In the genomic region with DNA sequence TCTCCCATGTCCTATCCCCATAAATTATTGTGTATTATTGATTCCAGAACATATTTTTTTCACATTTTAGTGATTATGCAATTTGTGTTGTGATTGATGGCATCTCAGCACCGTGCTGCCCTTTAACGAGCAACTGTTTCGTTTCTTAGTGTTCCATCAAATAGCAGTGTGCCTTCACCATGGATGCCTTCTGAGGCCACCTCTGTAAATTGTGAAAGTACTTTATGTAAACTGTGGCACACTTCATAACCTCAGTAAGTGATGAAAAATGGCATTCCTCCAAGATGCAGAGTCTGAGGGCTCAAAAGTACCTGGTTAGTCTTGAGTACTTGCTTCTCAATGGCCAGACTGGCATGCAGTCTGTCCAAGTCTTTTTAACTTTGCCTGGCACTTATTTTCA, we compare ENCODE assay signal across 15 cellular contexts. TPM values are rescaled to one million over a fixed set of nuclear protein-coding genes. Genes with fewer than 3 reads are reported as not detected.
DNase-seq lines count a peak whose midpoint lies in the region; ATAC-seq and TF ChIP-seq lines count a peak whose summit lies in the region.
"Had no signal": no experiment of that assay in that cellular context is flagged by ENCODE, and none has a peak within 500 bp of the region (broad histone marks: within the 10 kb centered on the region; RNA-seq: fewer than 3 reads in every experiment).

No MANE protein-coding gene starts in this region.

- POLR2A ChIA-PET in activated CD4-positive, alpha-beta memory T cell treated with anti-CD3 and anti-CD28 coated beads for 36 hours (lab: Charles Lee), result interaction anchor here (1.4 kb wide), 1 partner anchor 30 kb away, joined by 4 read pairs; no protein-coding TSS in a partner anchor

- peaks cover 78 to 100% (median 97%) of the 10 kb centered on the region in 10 experiments for H3K4me1 ChIP-seq in BLaER1 treated with 17β-estradiol and CSF1 and Interleukin-3, amounts not matched to agents 10 nM and 100 nM
- peaks cover 77% of the 10 kb centered on the region for H3K4me1 ChIP-seq in lower lobe of right lung

- peaks cover 7 to 99% (median 92%) of the 10 kb centered on the region in 11 experiments; a peak in 20 of 22 replicates for H4K20me1 ChIP-seq in BLaER1 treated with 17β-estradiol and CSF1 and Interleukin-3, amounts not matched to agents 10 nM and 100 nM

- peak overlapping the region; percentile 66 for H3K27ac Mint-ChIP-seq in activated CD4-positive, alpha-beta memory T cell treated with anti-CD3 and anti-CD28 coated beads for 36 hours

- peaks cover 5 to 17% (median 8%) of the 10 kb centered on the region in 11 experiments; a peak in 16 of 22 replicates for H3K9me3 ChIP-seq in BLaER1 treated with 17β-estradiol and CSF1 and Interleukin-3, amounts not matched to agents 10 nM and 100 nM (replicated peaks in 1 of 11)
- no peaks in the 10 kb centered on the region for H3K9me3 ChIP-seq in lower lobe of right lung
- H3K9me3 ChIP-seq: ascending aorta had no signal

- H3K36me3 Mint-ChIP-seq in activated CD4-positive, alpha-beta memory T cell treated with anti-CD3 and anti-CD28 coated beads for 36 hours, result peaks cover 22% of the 10 kb centered on the region

- H3K27me3 Mint-ChIP-seq in activated CD4-positive, alpha-beta memory T cell treated with anti-CD3 and anti-CD28 coated beads for 36 hours, result no peaks in the 10 kb centered on the region

- peak; percentile 98 for DNase-seq in DMS79 (lab: John Stamatoyannopoulos, UW)
- DNase-seq in activated CD4-positive, alpha-beta memory T cell treated with anti-CD3 and anti-CD28 coated beads for 36 hours, result no peak
- DNase-seq in lower lobe of right lung, result no peak
- DNase-seq in NCI-H1092 (lab: John Stamatoyannopoulos, UW), result no peak
- no peak for DNase-seq in AG08395 (ENCODE audit: low spot score)
- DNase-seq in NCI-H1092 treated with DMSO at 0.1 percent for 48 hours (lab: John Stamatoyannopoulos, UW), result no peak
- DNase-seq in stimulated activated CD4-positive, alpha-beta T cell treated with anti-CD3 and anti-CD28 coated beads, Interleukin-4, amount 100 ng/mL, for 24 hours, result no peak
- DNase-seq: activated CD8-positive, alpha-beta memory T cell treated with anti-CD3 and anti-CD28 coated beads, Interleukin-2, amount 50 U/mL, for 48 hours; mammary epithelial cell; NCI-H1694; NCI-H526 treated with DMSO at 0.1 percent for 48 hours had no signal

- peak overlapping the region in 3 of 11 experiments; percentile 10 to 41 (median 31); a peak in 5 of 22 replicates for H3K9ac ChIP-seq in BLaER1 treated with 17β-estradiol and CSF1 and Interleukin-3, amounts not matched to agents 10 nM and 100 nM

- CTCF ChIA-PET in activated CD4-positive, alpha-beta memory T cell treated with anti-CD3 and anti-CD28 coated beads for 36 hours (lab: Charles Lee), result no interaction called here

- H3K9me3 Mint-ChIP-seq in activated CD4-positive, alpha-beta memory T cell treated with anti-CD3 and anti-CD28 coated beads for 36 hours, result peaks cover 5% of the 10 kb centered on the region

- H3K36me3 ChIP-seq in BLaER1 treated with 17β-estradiol and CSF1 and Interleukin-3, amounts not matched to agents 10 nM and 100 nM, result peaks cover 0 to 80% (median 43%) of the 10 kb centered on the region in 11 experiments; a peak in 18 of 22 replicates
- no peaks in the 10 kb centered on the region for H3K36me3 ChIP-seq in lower lobe of right lung
- H3K36me3 ChIP-seq: ascending aorta had no signal

- H3K27ac ChIP-seq in BLaER1 treated with 17β-estradiol and CSF1 and Interleukin-3, amounts not matched to agents 10 nM and 100 nM, result peak overlapping the region in 9 of 11 experiments; percentile 8 to 83 (median 27); a peak in 13 of 22 replicates
- peak overlapping the region; percentile 46 for H3K27ac ChIP-seq in lower lobe of right lung
- H3K27ac ChIP-seq: ascending aorta, epithelial cell of prostate, VCaP had no signal

- 0 out of 20 replicates have a peak overlapping the region, but pooled peaks of 1 of the 10 experiments have one; percentile 20 for H3K4me3 ChIP-seq in BLaER1 treated with 17β-estradiol and CSF1 and Interleukin-3, amounts not matched to agents 10 nM and 100 nM
- H3K4me3 ChIP-seq in lower lobe of right lung, result no peak overlapping the region
- H3K4me3 ChIP-seq: ascending aorta had no signal

- peak; percentile 84 to 92 for ATAC-seq in lower lobe of right lung

- H3K27me3 ChIP-seq in BLaER1 treated with 17β-estradiol and CSF1 and Interleukin-3, amounts not matched to agents 10 nM and 100 nM, result no peaks in the 10 kb centered on the region
- no peaks in the 10 kb centered on the region for H3K27me3 ChIP-seq in lower lobe of right lung (ENCODE audit: low read depth)
- H3K27me3 ChIP-seq: ascending aorta had no signal

- H3K4me2 ChIP-seq in BLaER1 treated with 17β-estradiol and CSF1 and Interleukin-3, amounts not matched to agents 10 nM and 100 nM, result peak overlapping the region; percentile 67 to 95 (median 81)

- peaks cover 85% of the 10 kb centered on the region for H3K4me1 Mint-ChIP-seq in activated CD4-positive, alpha-beta memory T cell treated with anti-CD3 and anti-CD28 coated beads for 36 hours (ENCODE audit: low read depth)

- intact Hi-C loops in activated CD4-positive, alpha-beta memory T cell treated with anti-CD3 and anti-CD28 coated beads for 36 hours (cut with micrococcal nuclease), result no loop called here
- intact Hi-C loops in lower lobe of right lung (cut with DNase I), result no loop called here

- H3K4me3 Mint-ChIP-seq in activated CD4-positive, alpha-beta memory T cell treated with anti-CD3 and anti-CD28 coated beads for 36 hours, result no peak overlapping the region

- TF ChIP-seq CTCF in lower lobe of right lung (IDR thresholded peaks at IDR 0.05), result no peak

RNA-seq across cellular contexts. Expression of a gene that starts 8.2 kb away (rescaled TPM):
- 10 to 100 TPM; 58.3 to 59.0 TPM for total RNA-seq in activated CD4-positive, alpha-beta memory T cell treated with anti-CD3 and anti-CD28 coated beads for 36 hours
- total RNA-seq in lower lobe of right lung, result 46.2 TPM
